In genomic region chr2:208101716-208102631, GRCh38 we compare ENCODE assay signal across 10 cellular contexts. TPM values are rescaled to one million over a fixed set of nuclear protein-coding genes. Genes with fewer than 3 reads are reported as not detected.
A peak's percentile ranks its signal among the peaks of the same experiment; 100 is the strongest.
DNase-seq lines count a peak whose midpoint lies in the region; ATAC-seq and TF ChIP-seq lines count a peak whose summit lies in the region.
"Had no signal": no experiment of that assay in that cellular context is flagged by ENCODE, and none has a peak within 500 bp of the region (broad histone marks: within the 10 kb centered on the region; RNA-seq: fewer than 3 reads in every experiment).

No MANE protein-coding gene starts in this region.

- CTCF ChIA-PET in mammary epithelial cell (lab: Charles Lee; ENCODE audit: low non-redundant PET) = interaction anchor here (0.6 to 1.0 kb wide), 3 partner anchors 73 to 365 kb away, joined by 3 to 5 read pairs (median 4); no protein-coding TSS in a partner anchor

- peaks cover 11% of the 10 kb centered on the region for H3K4me1 Mint-ChIP-seq in neural progenitor cell

- no peak overlapping the region for H3K4me3 Mint-ChIP-seq in neural progenitor cell

- ATAC-seq in GM19023 (IDR thresholded peaks at IDR 0.05; ENCODE audit: unreplicated experiment) = no peak

- H3K9me3 Mint-ChIP-seq in neural progenitor cell = peaks cover 2% of the 10 kb centered on the region

- no peak overlapping the region for H3K4me2 ChIP-seq in mammary epithelial cell (ENCODE audit: insufficient read depth, low read depth, low read length)
- no peak overlapping the region for H3K4me2 ChIP-seq in neural progenitor cell

- H3K9ac ChIP-seq in mammary epithelial cell (ENCODE audit: insufficient read depth, low read length) = no peak overlapping the region
- no peak overlapping the region for H3K9ac ChIP-seq in neural progenitor cell

- H2AFZ ChIP-seq in mammary epithelial cell (ENCODE audit: low read depth, low read length) = no peak overlapping the region
- no peak overlapping the region for H2AFZ ChIP-seq in neural progenitor cell (replicated peaks)

- H3K36me3 ChIP-seq in mammary epithelial cell (ENCODE audit: insufficient read depth, low read length) (no peaks in the 10 kb centered on the region), neural progenitor cell (no peaks in the 10 kb centered on the region)

- H4K20me1 ChIP-seq in mammary epithelial cell (ENCODE audit: insufficient read depth, low read length) = no peaks in the 10 kb centered on the region
- H4K20me1 ChIP-seq in neural progenitor cell (ENCODE audit: low read depth) = no peaks in the 10 kb centered on the region

- TF ChIP-seq CTCF in NB4 (IDR thresholded peaks at IDR 0.05; ENCODE audit: low read depth, low read length) (peak; percentile 18), mammary epithelial cell (conservative IDR thresholded peaks at IDR 0.05 in 1 of 2, IDR thresholded peaks at IDR 0.05 in 1 of 2; ENCODE audit: extremely low read depth in 1 of 2, insufficient read depth in 1 of 2, low read depth in 1 of 2, low read length in 2 of 2) (peak; percentile 60 to 64), neural progenitor cell (IDR thresholded peaks at IDR 0.05) (peak; percentile 63), coronary artery (IDR thresholded peaks at IDR 0.05) (no peak)

- BruUV-seq in mammary epithelial cell (replicated peaks; lab: Mats Ljungman, UMichigan) = no TSS peak

- peaks cover 20% of the 10 kb centered on the region for H3F3A ChIP-seq in neural progenitor cell (ENCODE audit: low read depth)

- H3K79me2 ChIP-seq in mammary epithelial cell (ENCODE audit: insufficient read depth, low read length) = no peaks in the 10 kb centered on the region
- H3K79me2 ChIP-seq in neural progenitor cell (ENCODE audit: low read depth) = no peaks in the 10 kb centered on the region

- H3K27me3 Mint-ChIP-seq in neural progenitor cell (ENCODE audit: insufficient read depth, low read depth) = peaks cover 7% of the 10 kb centered on the region

- WGBS in mammary epithelial cell (ENCODE audit: low coverage, missing lambda C conversion rate) = 76% methylated on average over 10 of the region's 10 CpGs

- no peak for TF ChIP-seq POLR2A in NB4 (IDR thresholded peaks at IDR 0.05; ENCODE audit: extremely low read depth, insufficient read length)

- dilution Hi-C loops in mammary epithelial cell (cut with HindIII; ENCODE audit: low sequenced_read_pairs) = loop anchor here (25.0 kb wide), 1 partner anchor 160 kb away; the partner anchor contains the start of genes IDH1 and PIKFYVE

- in situ Hi-C loops in mammary epithelial cell (cut with MboI; ENCODE audit: low sequenced_read_pairs in 2 of 2) = no loop called here

- no peaks in the 10 kb centered on the region for H3K36me3 Mint-ChIP-seq in neural progenitor cell

- intact Hi-C loops in mammary epithelial cell (cut with micrococcal nuclease) = loop anchor here (1.0 to 5.0 kb wide), 6 partner anchors 47 to 290 kb away; no protein-coding TSS in a partner anchor

- no peaks in the 10 kb centered on the region for H3K4me1 ChIP-seq in mammary epithelial cell (ENCODE audit: insufficient read depth, low read length)
- H3K4me1 ChIP-seq in neural progenitor cell = peaks cover 8% of the 10 kb centered on the region

- H3K4me3 ChIP-seq in NB4 (ENCODE audit: low read depth, low read length) = no peak overlapping the region
- H3K4me3 ChIP-seq in mammary epithelial cell (replicated peaks in 1 of 3; ENCODE audit: insufficient read depth in 1 of 3, low read depth in 2 of 3, low read length in 3 of 3) = no peak overlapping the region
- H3K4me3 ChIP-seq in neural progenitor cell = no peak overlapping the region
- no peak overlapping the region for H3K4me3 ChIP-seq in coronary artery

- H3K9me3 ChIP-seq in mammary epithelial cell (replicated peaks; ENCODE audit: insufficient read depth, low read length) (no peaks in the 10 kb centered on the region), neural progenitor cell (ENCODE audit: low read depth) (no peaks in the 10 kb centered on the region)

- DNase-seq in NCI-H510A treated with DMSO at 0.1 percent for 48 hours (lab: John Stamatoyannopoulos, UW) = peak; percentile 71
- DNase-seq in NCI-H510A (lab: John Stamatoyannopoulos, UW) = no peak
- peak; percentile 52 for DNase-seq in NB4 (ENCODE audit: low read depth)
- DNase-seq in mammary epithelial cell = peak; percentile 35
- DNase-seq in neural progenitor cell (ENCODE audit: low spot score) = peak; percentile 38
- no peak for DNase-seq in coronary artery (ENCODE audit: low spot score)
- no peak for DNase-seq in ecto neural progenitor cell (ENCODE audit: low spot score)
- DNase-seq: effector CD8-positive, alpha-beta T cell; KG1 had no signal

- H3K27ac ChIP-seq in mammary epithelial cell (ENCODE audit: insufficient read depth, low read depth, low read length) (no peak overlapping the region), neural progenitor cell (no peak overlapping the region), coronary artery (no peak overlapping the region)

- no peak overlapping the region for H3K27ac Mint-ChIP-seq in neural progenitor cell

- H3K27me3 ChIP-seq in mammary epithelial cell (ENCODE audit: insufficient read depth, low read length) = no peaks in the 10 kb centered on the region
- H3K27me3 ChIP-seq in neural progenitor cell = no peaks in the 10 kb centered on the region

RNA-seq across cellular contexts. Expression of gene CRYGD, which starts 22.4 kb away (rescaled TPM):
- total RNA-seq in mammary epithelial cell (not detected), neural progenitor cell (ENCODE audit: low replicate concordance) (not detected in 2 replicates)
- polyA plus RNA-seq in mammary epithelial cell = not detected
- polyA minus RNA-seq in mammary epithelial cell = not detected

RNA-seq across cellular contexts. Expression of gene CRYGC, which starts 27.7 kb away (rescaled TPM):
- total RNA-seq in mammary epithelial cell (under 1 TPM in 1 of 2 donors, not detected in 1; 0.52 TPM), neural progenitor cell (ENCODE audit: low replicate concordance) (not detected in 2 replicates)
- polyA plus RNA-seq in mammary epithelial cell = 0.23 TPM
- polyA minus RNA-seq in mammary epithelial cell = not detected

RNA-seq across cellular contexts. Expression of gene CRYGB, which starts 44.0 kb away (rescaled TPM):
- not detected for total RNA-seq in mammary epithelial cell
- not detected for polyA plus RNA-seq in mammary epithelial cell
- polyA minus RNA-seq in mammary epithelial cell = not detected
- 0.65 TPM in 1 of 2 replicates, not detected in the other for total RNA-seq in neural progenitor cell (ENCODE audit: low replicate concordance)

Comparison
In these comparisons a context has a peak if more than half of its experiments do, and no peak if none do; other contexts are left out.
1. DNase-seq: peak in NCI-H510A treated with DMSO at 0.1 percent for 48 hours (single experiment), NB4 (single experiment), mammary epithelial cell (single experiment) and neural progenitor cell (single experiment); none in NCI-H510A (single experiment), coronary artery (single experiment) and ecto neural progenitor cell (single experiment).